ENCODE assay signal across 30 cellular contexts in the genomic region with DNA sequence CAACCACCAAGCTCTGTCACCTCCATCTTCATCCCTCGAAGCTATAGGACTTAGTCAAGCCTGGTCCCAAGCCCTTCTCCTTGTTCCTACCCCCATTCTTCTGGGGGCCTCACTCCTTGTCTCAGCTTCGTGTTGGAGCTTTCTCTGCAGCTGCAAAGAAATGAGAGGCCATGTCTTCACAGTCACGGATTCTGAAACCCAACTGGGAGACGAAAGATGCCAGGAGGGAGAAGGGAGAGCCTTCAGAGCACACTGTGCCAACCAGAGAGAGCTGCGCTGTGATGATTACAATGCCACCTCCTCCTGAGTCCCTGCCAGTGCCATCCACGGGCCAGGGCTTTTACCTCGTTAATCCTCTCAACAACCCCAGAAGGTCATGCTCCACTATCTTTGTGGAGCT.
"Had no signal": no experiment of that assay in that cellular context is flagged by ENCODE, and none has a peak within 500 bp of the region (broad histone marks: within the 10 kb centered on the region; RNA-seq: fewer than 3 reads in every experiment).

No MANE protein-coding gene starts in this region.

- H3K9me3 Mint-ChIP-seq: activated T-cell treated with anti-CD3 and anti-CD28 coated beads, Interleukin-2, amount 50 U/mL, for 24 hours had no signal

- H3K27ac Mint-ChIP-seq: activated CD4-positive, alpha-beta T cell treated with anti-CD3 and anti-CD28 coated beads for 36 hours; activated CD4-positive, alpha-beta T cell treated with anti-CD3 and anti-CD28 coated beads, Interleukin-2, amount 10 ng/mL, durations not matched to agents 7 days and 5 days; activated CD8-positive, alpha-beta T cell treated with anti-CD3 and anti-CD28 coated beads for 36 hours; activated naive CD4-positive, alpha-beta T cell treated with anti-CD3 and anti-CD28 coated beads, Interleukin-2, amount 10 ng/mL, durations not matched to agents 7 days and 5 days; activated naive CD4-positive, alpha-beta T cell treated with anti-CD3 and anti-CD28 coated beads, Interleukin-2, amount 50 U/mL, for 72 hours; activated naive CD8-positive, alpha-beta T cell treated with anti-CD3 and anti-CD28 coated beads, Interleukin-2, amount 10 ng/mL, durations not matched to agents 7 days and 5 days; activated T-cell treated with anti-CD3 and anti-CD28 coated beads, Interleukin-2, amount 50 U/mL, for 24 hours; activated T-cell treated with anti-CD3 and anti-CD28 coated beads, Interleukin-2, amount 50 U/mL, for 72 hours; brain; endodermal cell had no signal

- H3K36me3 Mint-ChIP-seq: activated naive CD4-positive, alpha-beta T cell treated with anti-CD3 and anti-CD28 coated beads, Interleukin-2, amount 10 ng/mL, durations not matched to agents 7 days and 5 days; brain had no signal

- H3K4me1 ChIP-seq: ascending aorta, breast epithelium, colonic mucosa, foreskin keratinocyte, gastrocnemius medialis, heart left ventricle had no signal

- H3K36me3 ChIP-seq: ascending aorta, breast epithelium, cardiac muscle cell, colonic mucosa, gastrocnemius medialis, heart left ventricle had no signal

- H3K4me1 Mint-ChIP-seq: activated CD4-positive, alpha-beta T cell treated with anti-CD3 and anti-CD28 coated beads for 36 hours; activated CD4-positive, alpha-beta T cell treated with anti-CD3 and anti-CD28 coated beads, Interleukin-2, amount 10 ng/mL, durations not matched to agents 7 days and 5 days; activated naive CD4-positive, alpha-beta T cell treated with anti-CD3 and anti-CD28 coated beads, Interleukin-2, amount 10 ng/mL, durations not matched to agents 7 days and 5 days; activated naive CD8-positive, alpha-beta T cell treated with anti-CD3 and anti-CD28 coated beads, Interleukin-2, amount 10 ng/mL, durations not matched to agents 7 days and 5 days; brain; endodermal cell had no signal

- DNase-seq: activated CD4-positive, alpha-beta T cell treated with anti-CD3 and anti-CD28 coated beads for 36 hours; activated CD4-positive, alpha-beta T cell treated with anti-CD3 and anti-CD28 coated beads, Interleukin-2, amount 10 ng/mL, durations not matched to agents 7 days and 5 days; activated CD4-positive, alpha-beta T cell treated with anti-CD3 and anti-CD28 coated beads, Interleukin-2, amount 50 U/mL, for 48 hours; activated CD4-positive, CD25-positive, alpha-beta regulatory T cell; activated CD4-positive, CD25-positive, alpha-beta regulatory T cell treated with anti-CD3 and anti-CD28 coated beads, Interleukin-2, amount 50 U/mL, for 72 hours; activated CD8-positive, alpha-beta memory T cell treated with anti-CD3 and anti-CD28 coated beads, Interleukin-2, amount 50 U/mL, for 48 hours; activated CD8-positive, alpha-beta T cell treated with anti-CD3 and anti-CD28 coated beads for 36 hours; activated gamma-delta T cell; activated naive CD4-positive, alpha-beta T cell; activated naive CD4-positive, alpha-beta T cell treated with anti-CD3 and anti-CD28 coated beads, Interleukin-2, amount 10 ng/mL, durations not matched to agents 7 days and 5 days; activated naive CD8-positive, alpha-beta T cell treated with anti-CD3 and anti-CD28 coated beads, Interleukin-2, amount 10 ng/mL, durations not matched to agents 7 days and 5 days; activated T-cell treated with anti-CD3 and anti-CD28 coated beads for 4 hours; activated T-cell treated with anti-CD3 and anti-CD28 coated beads, Interleukin-2, amount 50 U/mL, for 24 hours; activated T-cell treated with anti-CD3 and anti-CD28 coated beads, Interleukin-2, amount 50 U/mL, for 72 hours; central memory CD4-positive, alpha-beta T cell; cerebellar nuclear complex; colonic mucosa; effector memory CD4-positive, alpha-beta T cell; endodermal cell; foreskin keratinocyte; gastrocnemius medialis; glutamatergic neuron; heart left ventricle; T-helper 2 cell had no signal

- H3K27me3 Mint-ChIP-seq: activated naive CD4-positive, alpha-beta T cell treated with anti-CD3 and anti-CD28 coated beads, Interleukin-2, amount 10 ng/mL, durations not matched to agents 7 days and 5 days had no signal

- H3K27ac ChIP-seq: ascending aorta, breast epithelium, cardiac muscle cell, colonic mucosa, foreskin keratinocyte, gastrocnemius medialis, heart left ventricle had no signal

- H3K9me3 ChIP-seq: colonic mucosa, gastrocnemius medialis had no signal

- H3K27me3 ChIP-seq: ascending aorta, breast epithelium, cardiac muscle cell, colonic mucosa, foreskin keratinocyte, gastrocnemius medialis had no signal

- ATAC-seq: activated CD4-positive, alpha-beta T cell treated with anti-CD3 and anti-CD28 coated beads for 36 hours; activated CD8-positive, alpha-beta T cell treated with anti-CD3 and anti-CD28 coated beads for 36 hours; activated naive CD4-positive, alpha-beta T cell treated with anti-CD3 and anti-CD28 coated beads, Interleukin-2, amount 50 U/mL, for 72 hours; activated T-cell treated with anti-CD3 and anti-CD28 coated beads, Interleukin-2, amount 50 U/mL, for 72 hours; esophagus mucosa; foreskin keratinocyte; gastrocnemius medialis; heart left ventricle had no signal

- H3K4me3 Mint-ChIP-seq: activated CD4-positive, alpha-beta T cell treated with anti-CD3 and anti-CD28 coated beads for 36 hours; activated CD4-positive, alpha-beta T cell treated with anti-CD3 and anti-CD28 coated beads, Interleukin-2, amount 10 ng/mL, durations not matched to agents 7 days and 5 days; activated CD8-positive, alpha-beta T cell treated with anti-CD3 and anti-CD28 coated beads for 36 hours; activated naive CD4-positive, alpha-beta T cell treated with anti-CD3 and anti-CD28 coated beads, Interleukin-2, amount 10 ng/mL, durations not matched to agents 7 days and 5 days; activated naive CD8-positive, alpha-beta T cell treated with anti-CD3 and anti-CD28 coated beads, Interleukin-2, amount 10 ng/mL, durations not matched to agents 7 days and 5 days; activated T-cell treated with anti-CD3 and anti-CD28 coated beads, Interleukin-2, amount 50 U/mL, for 24 hours; activated T-cell treated with anti-CD3 and anti-CD28 coated beads, Interleukin-2, amount 50 U/mL, for 72 hours; brain; endodermal cell had no signal

- H3K4me3 ChIP-seq: ascending aorta, breast epithelium, cardiac muscle cell, colonic mucosa, gastrocnemius medialis, heart left ventricle had no signal
